8 cellular contexts compared by ENCODE assay signal in genomic region chr19:2236285-2237050, GRCh38. TPM values are rescaled to one million over a fixed set of nuclear protein-coding genes. Genes with fewer than 3 reads are reported as not detected.
A peak's percentile ranks its signal among the peaks of the same experiment; 100 is the strongest.
DNase-seq lines count a peak whose midpoint lies in the region; ATAC-seq and TF ChIP-seq lines count a peak whose summit lies in the region.

Gene PLEKHJ1, minus strand, starts transcription at chr19:2236329. Its CDS starts 81 bp downstream, at chr19:2236248.
Gene SF3A2, plus strand, starts transcription at chr19:2236824. Its CDS starts 6,595 bp downstream, at chr19:2243419.

- H3F3A ChIP-seq in SK-N-SH (replicated peaks; ENCODE audit: insufficient read depth) = peaks cover 26% of the 10 kb centered on the region

- TF ChIP-seq EP300 in SK-N-SH (IDR thresholded peaks at IDR 0.05; ENCODE audit: borderline replicate concordance in 1 of 2, low read depth in 1 of 2, low read length in 1 of 2) = no peak

- POLR2A ChIA-PET in SK-N-SH (lab: Yijun Ruan, JAX) = interaction anchor here (0.7 to 1.6 kb wide), 4 partner anchors 20 to 80 kb away, joined by 3 to 7 read pairs (median 3); partner anchors contain the start of gene JSRP1

- DNase-seq in GM10266 (ENCODE audit: extremely low spot score) (peak; percentile 99), NCI-H1048 (lab: John Stamatoyannopoulos, UW) (peak; percentile 90), SK-N-SH (peak; percentile 99), germinal center (ENCODE audit: low spot score) (peak; percentile 97), non-pigmented ciliary epithelial cell (ENCODE audit: low read depth) (peak; percentile 77), superior temporal gyrus (ENCODE audit: extremely low spot score) (peak; percentile 95)
- DNase-seq in activated naive CD4-positive, alpha-beta T cell treated with anti-CD3 and anti-CD28 coated beads, Interleukin-2, amount 50 U/mL, for 16 hours = peak; percentile 97

- peaks cover 21 to 46% of the 10 kb centered on the region in 2 experiments; a peak in 3 of 4 replicates for H3K4me1 ChIP-seq in SK-N-SH (ENCODE audit: control insufficient read depth in 1 of 2, insufficient read depth in 2 of 2, low read depth in 1 of 2, low read length in 1 of 2)

- peak within 1 kb of the TSS; percentile 76 to 89 for H3K4me3 ChIP-seq in SK-N-SH (ENCODE audit: low read depth in 2 of 2, low read length in 1 of 2)

- CTCF ChIA-PET in SK-N-SH (lab: Yijun Ruan, JAX) = interaction anchor here (0.5 to 10.4 kb wide), 27 partner anchors 11 to 178 kb away, joined by 3 to 121 read pairs (median 5); partner anchors contain the start of genes JSRP1 and LINGO3

- TF ChIP-seq CTCF in GM10266 (IDR thresholded peaks at IDR 0.05; ENCODE audit: control insufficient read depth, insufficient read depth, low read depth, missing control alignments) = peak; percentile 100
- TF ChIP-seq CTCF in SK-N-SH (IDR thresholded peaks at IDR 0.05) = peak; percentile 97

- H3K9me3 ChIP-seq in SK-N-SH = no peaks in the 10 kb centered on the region

- no peaks in the 10 kb centered on the region for H3K27me3 ChIP-seq in SK-N-SH (ENCODE audit: insufficient read depth)

- H3K27ac ChIP-seq in SK-N-SH (ENCODE audit: low read depth in 2 of 2, low read length in 1 of 2) = peak within 1 kb of the TSS; percentile 93 to 96

- H3K9ac ChIP-seq in SK-N-SH = peak within 1 kb of the TSS; percentile 95

- peaks cover 6 to 15% of the 10 kb centered on the region in 2 experiments for H3K36me3 ChIP-seq in SK-N-SH (replicated peaks in 1 of 2; ENCODE audit: control insufficient read depth in 1 of 2, insufficient read depth in 2 of 2, low read length in 1 of 2)

- peak within 1 kb of the TSS; percentile 54; the same call in 1 of the 2 replicates for H2AFZ ChIP-seq in SK-N-SH (ENCODE audit: low read depth)

- ATAC-seq in HG02571 (IDR thresholded peaks at IDR 0.05; ENCODE audit: unreplicated experiment) = peak; percentile 69

- peak; percentile 96 for TF ChIP-seq RAD21 in SK-N-SH (IDR thresholded peaks at IDR 0.05; ENCODE audit: low read length)

- H3K9me2 ChIP-seq in SK-N-SH = no peaks in the 10 kb centered on the region

- 1% methylated on average over 37 of the region's 84 CpGs for WGBS in SK-N-SH (ENCODE audit: low lambda C conversion rate)

- peaks cover 92% of the 10 kb centered on the region for H3K79me2 ChIP-seq in SK-N-SH (ENCODE audit: insufficient read depth)

- peak within 1 kb of the TSS; percentile 98 for H3K4me2 ChIP-seq in SK-N-SH

- peaks cover 56% of the 10 kb centered on the region for H4K20me1 ChIP-seq in SK-N-SH (ENCODE audit: insufficient read depth)

TF ChIP-seq in SK-N-SH, 30 proteins besides CTCF, POLR2A, EP300 and RAD21 (continues in another document):
- TF ChIP-seq, protein P1, sequence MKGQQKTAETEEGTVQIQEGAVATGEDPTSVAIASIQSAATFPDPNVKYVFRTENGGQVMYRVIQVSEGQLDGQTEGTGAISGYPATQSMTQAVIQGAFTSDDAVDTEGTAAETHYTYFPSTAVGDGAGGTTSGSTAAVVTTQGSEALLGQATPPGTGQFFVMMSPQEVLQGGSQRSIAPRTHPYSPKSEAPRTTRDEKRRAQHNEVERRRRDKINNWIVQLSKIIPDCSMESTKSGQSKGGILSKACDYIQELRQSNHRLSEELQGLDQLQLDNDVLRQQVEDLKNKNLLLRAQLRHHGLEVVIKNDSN (IDR thresholded peaks at IDR 0.05; ENCODE audit: borderline replicate concordance, low read depth) = no peak
- TF ChIP-seq POLR2AphosphoS5 (IDR thresholded peaks at IDR 0.05; ENCODE audit: low read depth, low read length) (peak; percentile 78), NRF1 (IDR thresholded peaks at IDR 0.05; ENCODE audit: low read depth, low read length) (peak; percentile 89), EZH2phosphoT487 (IDR thresholded peaks at IDR 0.05; ENCODE audit: borderline replicate concordance, low read depth) (no peak), TCF12 (IDR thresholded peaks at IDR 0.05) (no peak; the same call in 1 of the 2 replicates), SMC3 (IDR thresholded peaks at IDR 0.05; ENCODE audit: low read depth, low read length) (peak; percentile 89), TEAD4 (IDR thresholded peaks at IDR 0.05; ENCODE audit: borderline replicate concordance, insufficient read depth) (no peak), MEF2A (IDR thresholded peaks at IDR 0.05; ENCODE audit: borderline replicate concordance, low read depth) (no peak), FOXM1 (IDR thresholded peaks at IDR 0.05; ENCODE audit: low read depth) (no peak), PBX3 (IDR thresholded peaks at IDR 0.05) (no peak; the same call in 1 of the 2 replicates), SIN3A (IDR thresholded peaks at IDR 0.05; ENCODE audit: borderline replicate concordance, low read depth, low read length) (0 out of 2 replicates have a peak, but pooled peaks have one; percentile 93), GATA2 (CRISPR knock-in tag; IDR thresholded peaks at IDR 0.05) (peak; percentile 45; the same call in 1 of the 2 replicates), USF2 (IDR thresholded peaks at IDR 0.05; ENCODE audit: borderline replicate concordance, low read depth, low read length) (no peak), RCOR1 (IDR thresholded peaks at IDR 0.05; ENCODE audit: low read length) (no peak), MXI1 (IDR thresholded peaks at IDR 0.05; ENCODE audit: low read depth, low read length) (peak; percentile 100), JUND (IDR thresholded peaks at IDR 0.05) (peak; percentile 57; the same call in 1 of the 2 replicates), RFX5 (IDR thresholded peaks at IDR 0.05; ENCODE audit: low read length) (peak; percentile 9; the same call in 1 of the 2 replicates), RXRA (IDR thresholded peaks at IDR 0.05; ENCODE audit: borderline replicate concordance, low read depth) (no peak)
- TF ChIP-seq, protein P2, sequence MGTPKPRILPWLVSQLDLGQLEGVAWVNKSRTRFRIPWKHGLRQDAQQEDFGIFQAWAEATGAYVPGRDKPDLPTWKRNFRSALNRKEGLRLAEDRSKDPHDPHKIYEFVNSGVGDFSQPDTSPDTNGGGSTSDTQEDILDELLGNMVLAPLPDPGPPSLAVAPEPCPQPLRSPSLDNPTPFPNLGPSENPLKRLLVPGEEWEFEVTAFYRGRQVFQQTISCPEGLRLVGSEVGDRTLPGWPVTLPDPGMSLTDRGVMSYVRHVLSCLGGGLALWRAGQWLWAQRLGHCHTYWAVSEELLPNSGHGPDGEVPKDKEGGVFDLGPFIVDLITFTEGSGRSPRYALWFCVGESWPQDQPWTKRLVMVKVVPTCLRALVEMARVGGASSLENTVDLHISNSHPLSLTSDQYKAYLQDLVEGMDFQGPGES (IDR thresholded peaks at IDR 0.05; ENCODE audit: low read depth, low read length) = no peak
- TF ChIP-seq, protein P3, sequence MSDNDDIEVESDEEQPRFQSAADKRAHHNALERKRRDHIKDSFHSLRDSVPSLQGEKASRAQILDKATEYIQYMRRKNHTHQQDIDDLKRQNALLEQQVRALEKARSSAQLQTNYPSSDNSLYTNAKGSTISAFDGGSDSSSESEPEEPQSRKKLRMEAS (IDR thresholded peaks at IDR 0.05; ENCODE audit: low read depth) = peak; percentile 95
- TF ChIP-seq, protein P4, sequence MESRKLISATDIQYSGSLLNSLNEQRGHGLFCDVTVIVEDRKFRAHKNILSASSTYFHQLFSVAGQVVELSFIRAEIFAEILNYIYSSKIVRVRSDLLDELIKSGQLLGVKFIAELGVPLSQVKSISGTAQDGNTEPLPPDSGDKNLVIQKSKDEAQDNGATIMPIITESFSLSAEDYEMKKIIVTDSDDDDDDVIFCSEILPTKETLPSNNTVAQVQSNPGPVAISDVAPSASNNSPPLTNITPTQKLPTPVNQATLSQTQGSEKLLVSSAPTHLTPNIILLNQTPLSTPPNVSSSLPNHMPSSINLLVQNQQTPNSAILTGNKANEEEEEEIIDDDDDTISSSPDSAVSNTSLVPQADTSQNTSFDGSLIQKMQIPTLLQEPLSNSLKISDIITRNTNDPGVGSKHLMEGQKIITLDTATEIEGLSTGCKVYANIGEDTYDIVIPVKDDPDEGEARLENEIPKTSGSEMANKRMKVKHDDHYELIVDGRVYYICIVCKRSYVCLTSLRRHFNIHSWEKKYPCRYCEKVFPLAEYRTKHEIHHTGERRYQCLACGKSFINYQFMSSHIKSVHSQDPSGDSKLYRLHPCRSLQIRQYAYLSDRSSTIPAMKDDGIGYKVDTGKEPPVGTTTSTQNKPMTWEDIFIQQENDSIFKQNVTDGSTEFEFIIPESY (IDR thresholded peaks at IDR 0.05; ENCODE audit: borderline replicate concordance, low read depth) = no peak

RNA-seq across cellular contexts. Expression of gene PLEKHJ1, which starts in this region (rescaled TPM):
- polyA plus RNA-seq in SK-N-SH (2012; rRNA removed) = 128 and 151 TPM in 2 replicates
- 82.0 and 106 TPM in 2 replicates for polyA plus RNA-seq in SK-N-SH (2012; cell fraction: cytosol; rRNA removed)
- polyA plus RNA-seq in SK-N-SH (2012; cell fraction: nucleus; rRNA removed) = 251 and 261 TPM in 2 replicates

RNA-seq across cellular contexts. Expression of gene SF3A2, which starts in this region (rescaled TPM):
- polyA plus RNA-seq in SK-N-SH (2012; rRNA removed) = 35.0 and 55.8 TPM in 2 replicates
- polyA plus RNA-seq in SK-N-SH (2012; cell fraction: cytosol; rRNA removed) = 18.7 and 29.3 TPM in 2 replicates
- 271 and 351 TPM in 2 replicates for polyA plus RNA-seq in SK-N-SH (2012; cell fraction: nucleus; rRNA removed)

Comparison
In these comparisons a context has a peak if more than half of its experiments do, and no peak if none do; other contexts are left out.
1. Peak in every context shown above with its lines: DNase-seq, ATAC-seq, H3K4me3 ChIP-seq and H3K27ac ChIP-seq.